ENCODE assay signal across 33 cellular contexts in the genomic region with DNA sequence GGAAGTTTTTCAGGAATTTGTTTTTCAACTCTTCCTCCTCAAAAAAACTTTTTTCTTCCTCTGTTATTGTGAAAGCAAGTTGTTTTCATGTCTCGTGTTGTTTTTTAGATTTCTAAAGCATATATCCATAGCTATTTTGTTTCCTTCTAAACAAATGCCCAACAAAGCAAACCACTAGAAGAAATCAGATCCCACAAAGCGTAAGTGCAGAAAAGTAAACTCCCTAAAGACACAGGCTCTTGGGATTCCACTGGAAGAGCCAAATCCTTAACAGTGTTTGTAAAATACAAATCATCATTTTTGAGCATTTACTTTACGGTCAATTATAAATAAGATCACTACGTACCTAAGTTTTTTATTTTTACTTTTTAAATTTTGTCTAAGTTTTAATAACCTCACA. TPM values are rescaled to one million over a fixed set of nuclear protein-coding genes. Genes with fewer than 3 reads are reported as not detected.
"Had no signal": no experiment of that assay in that cellular context is flagged by ENCODE, and none has a peak within 500 bp of the region (broad histone marks: within the 10 kb centered on the region; RNA-seq: fewer than 3 reads in every experiment).

No MANE protein-coding gene starts in this region.

- H3K36me3 ChIP-seq: adrenal gland, breast epithelium, cardiac muscle cell, colonic mucosa, esophagus squamous epithelium had no signal

- DNase-seq: activated CD4-positive, alpha-beta memory T cell treated with anti-CD3 and anti-CD28 coated beads for 36 hours; activated CD4-positive, alpha-beta T cell treated with anti-CD3 and anti-CD28 coated beads for 36 hours; activated CD4-positive, alpha-beta T cell treated with anti-CD3 and anti-CD28 coated beads, Interleukin-2, amount 10 ng/mL, durations not matched to agents 24 days and 14 days; activated CD4-positive, CD25-positive, alpha-beta regulatory T cell; activated CD4-positive, CD25-positive, alpha-beta regulatory T cell treated with anti-CD3 and anti-CD28 coated beads, Interleukin-2, amount 50 U/mL, for 72 hours; activated CD8-positive, alpha-beta memory T cell treated with anti-CD3 and anti-CD28 coated beads, Interleukin-2, amount 10 ng/mL, durations not matched to agents 7 days and 5 days; activated CD8-positive, alpha-beta memory T cell treated with anti-CD3 and anti-CD28 coated beads, Interleukin-2, amount 50 U/mL, for 4 hours; activated CD8-positive, alpha-beta T cell treated with anti-CD3 and anti-CD28 coated beads, Interleukin-2, amount 10 ng/mL, durations not matched to agents 7 days and 5 days; activated effector memory CD4-positive, alpha-beta T cell treated with anti-CD3 and anti-CD28 coated beads, Interleukin-2, amount 50 U/mL, for 16 hours; activated naive CD4-positive, alpha-beta T cell treated with anti-CD3 and anti-CD28 coated beads for 36 hours; activated naive CD8-positive, alpha-beta T cell treated with anti-CD3 and anti-CD28 coated beads for 36 hours; activated naive CD8-positive, alpha-beta T cell treated with anti-CD3 and anti-CD28 coated beads, Interleukin-2, amount 50 U/mL, for 24 hours; activated T-cell treated with anti-CD3 and anti-CD28 coated beads, Interleukin-2, amount 50 U/mL, for 1 hour; activated T-cell treated with anti-CD3 and anti-CD28 coated beads, Interleukin-2, amount 50 U/mL, for 48 hours; adrenal gland; amygdala; aorta; central memory CD4-positive, alpha-beta T cell; cerebellar nuclear complex; colonic mucosa; effector CD8-positive, alpha-beta T cell; esophagus squamous epithelium; head of caudate nucleus; T-helper 2 cell had no signal

- H3K4me1 ChIP-seq: adrenal gland, breast epithelium, colonic mucosa, esophagus squamous epithelium had no signal

- H3K27me3 ChIP-seq: adrenal gland, breast epithelium, cardiac muscle cell, colonic mucosa, esophagus squamous epithelium had no signal

- ATAC-seq: activated CD4-positive, alpha-beta T cell treated with anti-CD3 and anti-CD28 coated beads for 36 hours; activated CD8-positive, alpha-beta memory T cell treated with anti-CD3 and anti-CD28 coated beads, Interleukin-2, amount 10 ng/mL, durations not matched to agents 7 days and 5 days; activated CD8-positive, alpha-beta T cell treated with anti-CD3 and anti-CD28 coated beads, Interleukin-2, amount 10 ng/mL, durations not matched to agents 7 days and 5 days; activated naive CD8-positive, alpha-beta T cell treated with anti-CD3 and anti-CD28 coated beads, Interleukin-2, amount 50 U/mL, for 24 hours had no signal

- H3K4me3 ChIP-seq: adrenal gland, breast epithelium, cardiac muscle cell, colonic mucosa, esophagus squamous epithelium had no signal

- H3K27ac ChIP-seq: adrenal gland, breast epithelium, cardiac muscle cell, colonic mucosa, epithelial cell of prostate, esophagus squamous epithelium had no signal

- H3K9me3 ChIP-seq: adrenal gland, breast epithelium, colonic mucosa, esophagus squamous epithelium had no signal

RNA-seq across cellular contexts. Expression of a gene that starts 30.6 kb away (rescaled TPM):
- total RNA-seq: activated CD4-positive, alpha-beta memory T cell treated with anti-CD3 and anti-CD28 coated beads for 36 hours; activated CD4-positive, alpha-beta T cell treated with anti-CD3 and anti-CD28 coated beads for 36 hours; activated CD4-positive, alpha-beta T cell treated with anti-CD3 and anti-CD28 coated beads, Interleukin-2, amount 10 ng/mL, durations not matched to agents 24 days and 14 days; activated CD8-positive, alpha-beta memory T cell treated with anti-CD3 and anti-CD28 coated beads for 36 hours; activated CD8-positive, alpha-beta memory T cell treated with anti-CD3 and anti-CD28 coated beads, Interleukin-2, amount 10 ng/mL, durations not matched to agents 7 days and 5 days; activated CD8-positive, alpha-beta T cell treated with anti-CD3 and anti-CD28 coated beads, Interleukin-2, amount 10 ng/mL, durations not matched to agents 7 days and 5 days; activated naive CD4-positive, alpha-beta T cell treated with anti-CD3 and anti-CD28 coated beads for 36 hours; activated naive CD8-positive, alpha-beta T cell treated with anti-CD3 and anti-CD28 coated beads for 36 hours; activated T-helper 1 cell treated with anti-CD3 and anti-CD28 coated beads, Interleukin-12 subunit alpha, Interleukin-12 subunit beta, Interleukin-2, Interleukin-4 antibody, amounts not matched to agents 30 ng/mL and 10 ng/mL and 1 ng/mL, durations not matched to agents 14 hours and 24 hours and 36 hours; activated T-helper 2 cell treated with anti-CD3 and anti-CD28 coated beads, Interferon-gamma antibody, Interleukin-2, Interleukin-4, amounts not matched to agents 10 μg/mL and 5 μg/mL and 100 μg/mL, durations not matched to agents 14 hours and 24 hours and 36 hours; cardiac muscle cell; dermis microvascular lymphatic vessel endothelial cell; endothelial cell of umbilical vein; T-helper 1 cell treated with Interleukin-12 subunit alpha and Interleukin-12 subunit beta and Interleukin-4 antibody, amounts not matched to agents 30 ng/mL and 1 ng/mL, for 36 hours had no signal
- polyA plus RNA-seq: cardiac muscle cell, endothelial cell of umbilical vein had no signal
